Comparison of ENCODE assay signal across 7 cellular contexts in genomic region chr20:57747889-57748456, GRCh38. TPM values are rescaled to one million over a fixed set of nuclear protein-coding genes. Genes with fewer than 3 reads are reported as not detected.
A peak's percentile ranks its signal among the peaks of the same experiment; 100 is the strongest.
DNase-seq lines count a peak whose midpoint lies in the region; ATAC-seq and TF ChIP-seq lines count a peak whose summit lies in the region.

No MANE protein-coding gene starts in this region.

- no peak for TF ChIP-seq CTCF in chondrocyte (IDR thresholded peaks at IDR 0.05)
- TF ChIP-seq CTCF in tibial nerve (IDR thresholded peaks at IDR 0.05): no peak

- H3K4me3 ChIP-seq in NT2/D1 (ENCODE audit: insufficient read length, low read depth): no peak overlapping the region
- peak overlapping the region in 1 of 4 donors; percentile 46 for H3K4me3 ChIP-seq in tibial nerve

- H3K4me1 Mint-ChIP-seq in chondrocyte (ENCODE audit: low read depth) (peaks cover 40% of the 10 kb centered on the region), naive B cell (peaks cover 12 to 14% (median 14%) of the 10 kb centered on the region in 3 donors)
- H3K4me1 Mint-ChIP-seq in natural killer cell treated with Interleukin-12 subunit alpha and Interleukin-12 subunit beta and Interleukin-15 and Interleukin-18, amount 100 ng/mL, for 72 hours (ENCODE audit: low read depth in 2 of 2): peaks cover 7 to 13% of the 10 kb centered on the region in 2 donors

- DNase-seq in NT2/D1 (ENCODE audit: low read depth, low spot score) (no peak), chondrocyte (ENCODE audit: low spot score) (no peak), naive B cell (no peak), tibial nerve (ENCODE audit: low spot score in 2 of 2) (no peak), germinal center (ENCODE audit: low spot score) (no peak)
- no peak for DNase-seq in natural killer cell treated with Interleukin-12 subunit alpha and Interleukin-12 subunit beta and Interleukin-15 and Interleukin-18, amount 100 ng/mL, for 72 hours (ENCODE audit: low spot score)

- peaks cover 9% of the 10 kb centered on the region for H3K4me1 ChIP-seq in NT2/D1 (ENCODE audit: insufficient read depth, insufficient read length)
- H3K4me1 ChIP-seq in tibial nerve: peaks cover 0 to 32% (median 10%) of the 10 kb centered on the region in 4 donors

- no peak for TF ChIP-seq EP300 in tibial nerve (IDR thresholded peaks at IDR 0.05)

- no peaks in the 10 kb centered on the region for H3K36me3 Mint-ChIP-seq in chondrocyte (ENCODE audit: low read depth)
- H3K36me3 Mint-ChIP-seq in naive B cell: no peaks in the 10 kb centered on the region
- no peaks in the 10 kb centered on the region for H3K36me3 Mint-ChIP-seq in natural killer cell treated with Interleukin-12 subunit alpha and Interleukin-12 subunit beta and Interleukin-15 and Interleukin-18, amount 100 ng/mL, for 72 hours

- H3K9ac ChIP-seq in NT2/D1 (ENCODE audit: insufficient read length, low read depth): peak overlapping the region; percentile 9

- no peak for TF ChIP-seq POLR2A in tibial nerve (IDR thresholded peaks at IDR 0.05)

- H3K27me3 Mint-ChIP-seq in chondrocyte (ENCODE audit: low read depth) (no peaks in the 10 kb centered on the region), naive B cell (peaks cover 33 to 47% (median 33%) of the 10 kb centered on the region in 3 donors)
- peaks cover 10 to 29% of the 10 kb centered on the region in 2 donors for H3K27me3 Mint-ChIP-seq in natural killer cell treated with Interleukin-12 subunit alpha and Interleukin-12 subunit beta and Interleukin-15 and Interleukin-18, amount 100 ng/mL, for 72 hours

- H3K27ac Mint-ChIP-seq in chondrocyte (ENCODE audit: unreplicated experiment) (peak overlapping the region; percentile 100), naive B cell (peak overlapping the region in 1 of 6 donors; percentile 74)
- no peak overlapping the region for H3K27ac Mint-ChIP-seq in natural killer cell treated with Interleukin-12 subunit alpha and Interleukin-12 subunit beta and Interleukin-15 and Interleukin-18, amount 100 ng/mL, for 72 hours

- H3K9me3 ChIP-seq in NT2/D1 (ENCODE audit: insufficient read depth, low read length) (no peaks in the 10 kb centered on the region), tibial nerve (peaks cover 0 to 5% (median 0%) of the 10 kb centered on the region in 4 donors)

- 57 to 61% methylated on average over 18 of the region's 18 CpGs for WGBS in tibial nerve, 2 donors

- H3K36me3 ChIP-seq in NT2/D1 (ENCODE audit: insufficient read depth, insufficient read length, low read length) (no peaks in the 10 kb centered on the region), tibial nerve (no peaks in the 10 kb centered on the region)

- H3K27me3 ChIP-seq in NT2/D1 (ENCODE audit: insufficient read depth, insufficient read length) (no peaks in the 10 kb centered on the region), tibial nerve (no peaks in the 10 kb centered on the region)

- H3K9me3 Mint-ChIP-seq in chondrocyte (ENCODE audit: low read depth) (peaks cover 2% of the 10 kb centered on the region), naive B cell (no peaks in the 10 kb centered on the region)
- H3K9me3 Mint-ChIP-seq in natural killer cell treated with Interleukin-12 subunit alpha and Interleukin-12 subunit beta and Interleukin-15 and Interleukin-18, amount 100 ng/mL, for 72 hours: no peaks in the 10 kb centered on the region

- H3K27ac ChIP-seq in tibial nerve: peak overlapping the region in 3 of 4 donors; percentile 17 to 46 (median 22)

- H3K4me3 Mint-ChIP-seq in chondrocyte (ENCODE audit: unreplicated experiment) (peak overlapping the region; percentile 67), naive B cell (peak overlapping the region in 7 of 8 donors; percentile 60 to 95 (median 88))
- no peak overlapping the region for H3K4me3 Mint-ChIP-seq in natural killer cell treated with Interleukin-12 subunit alpha and Interleukin-12 subunit beta and Interleukin-15 and Interleukin-18, amount 100 ng/mL, for 72 hours

- ATAC-seq in naive B cell (ENCODE audit: low read depth in 2 of 2) (no peak), HG03378 (IDR thresholded peaks at IDR 0.05; ENCODE audit: unreplicated experiment) (no peak)
- no peak for ATAC-seq in natural killer cell treated with Interleukin-12 subunit alpha and Interleukin-12 subunit beta and Interleukin-15 and Interleukin-18, amount 100 ng/mL, for 72 hours

RNA-seq across cellular contexts. Expression of gene PMEPA1, which starts 38.2 kb away (rescaled TPM):
- total RNA-seq in chondrocyte (151 to 298 TPM (median 163 TPM) in 3 replicates), tibial nerve (10 to 100 TPM; 10.2 to 33.6 (median 18.3) TPM)
- polyA plus RNA-seq in naive B cell (ENCODE audit: low read depth in 6 of 6): 10 to 100 TPM in 5 of 6 donors, 1 to 10 TPM in 1; 7.6 to 18.7 (median 12.5) TPM
- under 1 TPM in 1 of 2 donors, not detected in 1; 0.08 TPM for total RNA-seq in natural killer cell treated with Interleukin-12 subunit alpha and Interleukin-12 subunit beta and Interleukin-15 and Interleukin-18, amount 100 ng/mL, for 72 hours

Comparison
In these comparisons a context has a peak if more than half of its experiments do, and no peak if none do; other contexts are left out.
1. RNA of gene PMEPA1, which starts 38.2 kb away (total RNA-seq): 151 to 298 TPM in chondrocyte and 10.2 to 33.6 TPM in tibial nerve; 0.08 TPM in natural killer cell treated with Interleukin-12 subunit alpha and Interleukin-12 subunit beta and Interleukin-15 and Interleukin-18, amount 100 ng/mL, for 72 hours; every median in the first group is over 10 times any median in the second.